ENCODE assay signal across 1 cellular context in the genomic region with DNA sequence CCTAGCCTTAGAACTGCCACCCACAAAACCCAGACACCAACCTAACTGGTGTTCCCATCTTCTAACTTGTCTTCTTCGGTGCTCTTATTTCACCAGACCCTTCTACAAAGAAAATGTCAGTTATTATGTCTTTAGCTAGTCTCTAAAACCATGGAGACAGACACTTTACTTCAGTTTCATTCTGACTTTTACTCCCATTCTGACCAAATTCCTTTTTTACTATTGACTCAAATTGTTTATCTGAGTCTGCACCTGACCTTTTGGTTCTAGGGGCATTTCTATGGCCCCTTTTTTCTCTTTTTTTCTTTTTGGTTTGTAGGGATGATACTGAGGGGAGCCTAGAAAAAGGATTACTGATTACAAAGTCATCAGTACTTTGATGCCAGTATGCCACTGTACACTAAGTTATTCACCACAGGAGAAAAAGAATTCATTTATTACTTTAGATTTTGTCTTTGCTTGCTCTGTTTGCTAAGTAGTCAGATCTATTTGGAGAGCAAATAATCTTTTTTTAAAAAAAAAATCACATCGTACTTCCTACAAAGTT.
A peak's percentile ranks its signal among the peaks of the same experiment; 100 is the strongest.
TF ChIP-seq lines count a peak whose summit lies in the region.

No MANE protein-coding gene starts in this region.

TF ChIP-seq in HepG2, 621 proteins besides CTCF, POLR2A, EP300 and RAD21 (continued from another document and continues in another):
- TF ChIP-seq, protein P1, sequence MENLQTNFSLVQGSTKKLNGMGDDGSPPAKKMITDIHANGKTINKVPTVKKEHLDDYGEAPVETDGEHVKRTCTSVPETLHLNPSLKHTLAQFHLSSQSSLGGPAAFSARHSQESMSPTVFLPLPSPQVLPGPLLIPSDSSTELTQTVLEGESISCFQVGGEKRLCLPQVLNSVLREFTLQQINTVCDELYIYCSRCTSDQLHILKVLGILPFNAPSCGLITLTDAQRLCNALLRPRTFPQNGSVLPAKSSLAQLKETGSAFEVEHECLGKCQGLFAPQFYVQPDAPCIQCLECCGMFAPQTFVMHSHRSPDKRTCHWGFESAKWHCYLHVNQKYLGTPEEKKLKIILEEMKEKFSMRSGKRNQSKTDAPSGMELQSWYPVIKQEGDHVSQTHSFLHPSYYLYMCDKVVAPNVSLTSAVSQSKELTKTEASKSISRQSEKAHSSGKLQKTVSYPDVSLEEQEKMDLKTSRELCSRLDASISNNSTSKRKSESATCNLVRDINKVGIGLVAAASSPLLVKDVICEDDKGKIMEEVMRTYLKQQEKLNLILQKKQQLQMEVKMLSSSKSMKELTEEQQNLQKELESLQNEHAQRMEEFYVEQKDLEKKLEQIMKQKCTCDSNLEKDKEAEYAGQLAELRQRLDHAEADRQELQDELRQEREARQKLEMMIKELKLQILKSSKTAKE (CRISPR knock-in tag; IDR thresholded peaks at IDR 0.05; ENCODE audit: borderline replicate concordance): no peak
- TF ChIP-seq YY1 (IDR thresholded peaks at IDR 0.05; ENCODE audit: insufficient read depth, insufficient replicate concordance, low read depth, low read length) (no peak), RFX3 (CRISPR knock-in tag; IDR thresholded peaks at IDR 0.05) (no peak), ZNF138 (CRISPR knock-in tag; IDR thresholded peaks at IDR 0.05; ENCODE audit: low read depth) (no peak), ZNF619 (CRISPR knock-in tag; IDR thresholded peaks at IDR 0.05) (no peak), ZNF879 (CRISPR knock-in tag; IDR thresholded peaks at IDR 0.05) (no peak), ZNF772 (CRISPR knock-in tag; IDR thresholded peaks at IDR 0.05) (no peak), HCFC1 (IDR thresholded peaks at IDR 0.05; ENCODE audit: low read depth, low read length) (no peak), CBX5 (CRISPR knock-in tag; IDR thresholded peaks at IDR 0.05; ENCODE audit: borderline replicate concordance) (no peak), ZMYM4 (CRISPR knock-in tag; IDR thresholded peaks at IDR 0.05) (no peak), ZMYM2 (CRISPR knock-in tag; IDR thresholded peaks at IDR 0.05) (no peak), CENPT (CRISPR knock-in tag; IDR thresholded peaks at IDR 0.05; ENCODE audit: low read depth) (no peak), ZNF20 (CRISPR knock-in tag; IDR thresholded peaks at IDR 0.05) (no peak), HNRNPH1 (optimal IDR thresholded peaks at IDR 0.05; ENCODE audit: low read depth, low read length) (no peak), CHD4 (IDR thresholded peaks at IDR 0.05; ENCODE audit: borderline replicate concordance, low read length) (peak; percentile 95; the same call in 1 of the 2 replicates), ZSCAN20 (CRISPR knock-in tag; IDR thresholded peaks at IDR 0.05; ENCODE audit: borderline replicate concordance) (no peak), TBP (CRISPR knock-in tag; IDR thresholded peaks at IDR 0.05) (no peak), IKZF4 (CRISPR knock-in tag; IDR thresholded peaks at IDR 0.05; ENCODE audit: borderline replicate concordance, low read depth, not compliant biosample characterization) (no peak), ATM (IDR thresholded peaks at IDR 0.05; ENCODE audit: borderline replicate concordance) (no peak), MYC (CRISPR knock-in tag; IDR thresholded peaks at IDR 0.05; ENCODE audit: borderline replicate concordance) (no peak), ZNF841 (CRISPR knock-in tag; IDR thresholded peaks at IDR 0.05; ENCODE audit: borderline replicate concordance) (no peak), NFIC (IDR thresholded peaks at IDR 0.05; ENCODE audit: low read length) (peak; percentile 90; the same call in 1 of the 2 replicates), ZKSCAN1 (IDR thresholded peaks at IDR 0.05; ENCODE audit: low read length) (no peak), ZNF263 (CRISPR knock-in tag; IDR thresholded peaks at IDR 0.05) (no peak), ZKSCAN5 (CRISPR knock-in tag; IDR thresholded peaks at IDR 0.05) (no peak), ZNF816 (CRISPR knock-in tag; IDR thresholded peaks at IDR 0.05; ENCODE audit: borderline replicate concordance) (no peak), ZNF354B (CRISPR knock-in tag; IDR thresholded peaks at IDR 0.05) (no peak), YEATS4 (CRISPR knock-in tag; IDR thresholded peaks at IDR 0.05; ENCODE audit: borderline replicate concordance) (no peak), SALL1 (CRISPR knock-in tag; IDR thresholded peaks at IDR 0.05) (no peak), RARA (CRISPR knock-in tag; IDR thresholded peaks at IDR 0.05) (peak; percentile 84), TCF7 (IDR thresholded peaks at IDR 0.05; ENCODE audit: low read depth) (peak; percentile 71), ZFX (CRISPR knock-in tag; IDR thresholded peaks at IDR 0.05; ENCODE audit: low read depth) (no peak), PHF21A (CRISPR knock-in tag; IDR thresholded peaks at IDR 0.05) (peak; percentile 61; the same call in 1 of the 2 replicates), HDAC6 (IDR thresholded peaks at IDR 0.05; ENCODE audit: low read depth, low read length) (no peak), HOXA9 (CRISPR knock-in tag; IDR thresholded peaks at IDR 0.05; ENCODE audit: borderline replicate concordance) (no peak), ZNF878 (CRISPR knock-in tag; IDR thresholded peaks at IDR 0.05) (no peak), ZSCAN22 (CRISPR knock-in tag; IDR thresholded peaks at IDR 0.05) (no peak), SOX5 (CRISPR knock-in tag; IDR thresholded peaks at IDR 0.05; ENCODE audit: borderline replicate concordance) (peak; percentile 73; the same call in 1 of the 2 replicates), HNF4G (IDR thresholded peaks at IDR 0.05; ENCODE audit: borderline replicate concordance, low read depth, low read length) (peak; percentile 72; the same call in 1 of the 2 replicates), HNF4G (CRISPR knock-in tag; IDR thresholded peaks at IDR 0.05; ENCODE audit: borderline replicate concordance, low read depth) (no peak), SUZ12 (IDR thresholded peaks at IDR 0.05; ENCODE audit: low read depth, low read length) (no peak), SRF (IDR thresholded peaks at IDR 0.05; ENCODE audit: low read depth, low read length) (no peak)
- TF ChIP-seq, protein P2, sequence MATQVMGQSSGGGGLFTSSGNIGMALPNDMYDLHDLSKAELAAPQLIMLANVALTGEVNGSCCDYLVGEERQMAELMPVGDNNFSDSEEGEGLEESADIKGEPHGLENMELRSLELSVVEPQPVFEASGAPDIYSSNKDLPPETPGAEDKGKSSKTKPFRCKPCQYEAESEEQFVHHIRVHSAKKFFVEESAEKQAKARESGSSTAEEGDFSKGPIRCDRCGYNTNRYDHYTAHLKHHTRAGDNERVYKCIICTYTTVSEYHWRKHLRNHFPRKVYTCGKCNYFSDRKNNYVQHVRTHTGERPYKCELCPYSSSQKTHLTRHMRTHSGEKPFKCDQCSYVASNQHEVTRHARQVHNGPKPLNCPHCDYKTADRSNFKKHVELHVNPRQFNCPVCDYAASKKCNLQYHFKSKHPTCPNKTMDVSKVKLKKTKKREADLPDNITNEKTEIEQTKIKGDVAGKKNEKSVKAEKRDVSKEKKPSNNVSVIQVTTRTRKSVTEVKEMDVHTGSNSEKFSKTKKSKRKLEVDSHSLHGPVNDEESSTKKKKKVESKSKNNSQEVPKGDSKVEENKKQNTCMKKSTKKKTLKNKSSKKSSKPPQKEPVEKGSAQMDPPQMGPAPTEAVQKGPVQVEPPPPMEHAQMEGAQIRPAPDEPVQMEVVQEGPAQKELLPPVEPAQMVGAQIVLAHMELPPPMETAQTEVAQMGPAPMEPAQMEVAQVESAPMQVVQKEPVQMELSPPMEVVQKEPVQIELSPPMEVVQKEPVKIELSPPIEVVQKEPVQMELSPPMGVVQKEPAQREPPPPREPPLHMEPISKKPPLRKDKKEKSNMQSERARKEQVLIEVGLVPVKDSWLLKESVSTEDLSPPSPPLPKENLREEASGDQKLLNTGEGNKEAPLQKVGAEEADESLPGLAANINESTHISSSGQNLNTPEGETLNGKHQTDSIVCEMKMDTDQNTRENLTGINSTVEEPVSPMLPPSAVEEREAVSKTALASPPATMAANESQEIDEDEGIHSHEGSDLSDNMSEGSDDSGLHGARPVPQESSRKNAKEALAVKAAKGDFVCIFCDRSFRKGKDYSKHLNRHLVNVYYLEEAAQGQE (IDR thresholded peaks at IDR 0.05; ENCODE audit: borderline replicate concordance in 1 of 2, low read depth in 1 of 2, low read length in 2 of 2): 0 out of 4 replicates have a peak, but pooled peaks of 1 of the 2 experiments have one; percentile 32
- TF ChIP-seq, protein P3, sequence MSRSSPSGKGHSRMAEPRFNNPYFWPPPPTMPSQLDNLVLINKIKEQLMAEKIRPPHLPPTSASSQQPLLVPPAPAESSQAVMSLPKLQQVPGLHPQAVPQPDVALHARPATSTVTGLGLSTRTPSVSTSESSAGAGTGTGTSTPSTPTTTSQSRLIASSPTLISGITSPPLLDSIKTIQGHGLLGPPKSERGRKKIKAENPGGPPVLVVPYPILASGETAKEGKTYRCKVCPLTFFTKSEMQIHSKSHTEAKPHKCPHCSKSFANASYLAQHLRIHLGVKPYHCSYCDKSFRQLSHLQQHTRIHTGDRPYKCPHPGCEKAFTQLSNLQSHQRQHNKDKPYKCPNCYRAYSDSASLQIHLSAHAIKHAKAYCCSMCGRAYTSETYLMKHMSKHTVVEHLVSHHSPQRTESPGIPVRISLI (CRISPR knock-in tag; IDR thresholded peaks at IDR 0.05; ENCODE audit: borderline replicate concordance): peak; percentile 93
- TF ChIP-seq, protein P4, sequence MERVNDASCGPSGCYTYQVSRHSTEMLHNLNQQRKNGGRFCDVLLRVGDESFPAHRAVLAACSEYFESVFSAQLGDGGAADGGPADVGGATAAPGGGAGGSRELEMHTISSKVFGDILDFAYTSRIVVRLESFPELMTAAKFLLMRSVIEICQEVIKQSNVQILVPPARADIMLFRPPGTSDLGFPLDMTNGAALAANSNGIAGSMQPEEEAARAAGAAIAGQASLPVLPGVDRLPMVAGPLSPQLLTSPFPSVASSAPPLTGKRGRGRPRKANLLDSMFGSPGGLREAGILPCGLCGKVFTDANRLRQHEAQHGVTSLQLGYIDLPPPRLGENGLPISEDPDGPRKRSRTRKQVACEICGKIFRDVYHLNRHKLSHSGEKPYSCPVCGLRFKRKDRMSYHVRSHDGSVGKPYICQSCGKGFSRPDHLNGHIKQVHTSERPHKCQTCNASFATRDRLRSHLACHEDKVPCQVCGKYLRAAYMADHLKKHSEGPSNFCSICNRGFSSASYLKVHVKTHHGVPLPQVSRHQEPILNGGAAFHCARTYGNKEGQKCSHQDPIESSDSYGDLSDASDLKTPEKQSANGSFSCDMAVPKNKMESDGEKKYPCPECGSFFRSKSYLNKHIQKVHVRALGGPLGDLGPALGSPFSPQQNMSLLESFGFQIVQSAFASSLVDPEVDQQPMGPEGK (CRISPR knock-in tag; IDR thresholded peaks at IDR 0.05): peak; percentile 65
- TF ChIP-seq, protein P5, sequence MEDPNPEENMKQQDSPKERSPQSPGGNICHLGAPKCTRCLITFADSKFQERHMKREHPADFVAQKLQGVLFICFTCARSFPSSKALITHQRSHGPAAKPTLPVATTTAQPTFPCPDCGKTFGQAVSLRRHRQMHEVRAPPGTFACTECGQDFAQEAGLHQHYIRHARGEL (CRISPR knock-in tag; IDR thresholded peaks at IDR 0.05): no peak
- TF ChIP-seq, protein P6, sequence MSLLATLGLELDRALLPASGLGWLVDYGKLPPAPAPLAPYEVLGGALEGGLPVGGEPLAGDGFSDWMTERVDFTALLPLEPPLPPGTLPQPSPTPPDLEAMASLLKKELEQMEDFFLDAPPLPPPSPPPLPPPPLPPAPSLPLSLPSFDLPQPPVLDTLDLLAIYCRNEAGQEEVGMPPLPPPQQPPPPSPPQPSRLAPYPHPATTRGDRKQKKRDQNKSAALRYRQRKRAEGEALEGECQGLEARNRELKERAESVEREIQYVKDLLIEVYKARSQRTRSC (CRISPR knock-in tag; IDR thresholded peaks at IDR 0.05; ENCODE audit: low read depth): no peak
- TF ChIP-seq, protein P7, sequence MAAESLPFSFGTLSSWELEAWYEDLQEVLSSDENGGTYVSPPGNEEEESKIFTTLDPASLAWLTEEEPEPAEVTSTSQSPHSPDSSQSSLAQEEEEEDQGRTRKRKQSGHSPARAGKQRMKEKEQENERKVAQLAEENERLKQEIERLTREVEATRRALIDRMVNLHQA (CRISPR knock-in tag; IDR thresholded peaks at IDR 0.05): no peak
- TF ChIP-seq, protein P8, sequence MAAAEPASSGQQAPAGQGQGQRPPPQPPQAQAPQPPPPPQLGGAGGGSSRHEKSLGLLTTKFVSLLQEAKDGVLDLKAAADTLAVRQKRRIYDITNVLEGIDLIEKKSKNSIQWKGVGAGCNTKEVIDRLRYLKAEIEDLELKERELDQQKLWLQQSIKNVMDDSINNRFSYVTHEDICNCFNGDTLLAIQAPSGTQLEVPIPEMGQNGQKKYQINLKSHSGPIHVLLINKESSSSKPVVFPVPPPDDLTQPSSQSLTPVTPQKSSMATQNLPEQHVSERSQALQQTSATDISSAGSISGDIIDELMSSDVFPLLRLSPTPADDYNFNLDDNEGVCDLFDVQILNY (CRISPR knock-in tag; conservative IDR thresholded peaks at IDR 0.05): no peak
- TF ChIP-seq, protein P9, sequence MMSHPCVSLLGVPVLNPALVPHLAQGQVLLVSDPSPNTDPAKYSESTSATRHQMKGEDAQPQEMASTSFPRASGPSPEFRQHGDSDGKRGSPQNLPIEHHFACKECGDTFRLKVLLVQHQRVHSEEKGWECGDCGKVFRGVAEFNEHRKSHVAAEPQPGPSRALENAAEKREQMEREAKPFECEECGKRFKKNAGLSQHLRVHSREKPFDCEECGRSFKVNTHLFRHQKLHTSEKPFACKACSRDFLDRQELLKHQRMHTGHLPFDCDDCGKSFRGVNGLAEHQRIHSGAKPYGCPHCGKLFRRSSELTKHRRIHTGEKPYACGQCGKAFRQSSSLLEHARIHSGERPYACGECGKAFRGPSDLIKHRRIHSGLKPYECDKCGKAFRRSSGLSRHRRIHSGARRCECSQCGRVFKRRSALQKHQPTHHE (CRISPR knock-in tag; IDR thresholded peaks at IDR 0.05; ENCODE audit: borderline replicate concordance): no peak
- TF ChIP-seq, protein P10, sequence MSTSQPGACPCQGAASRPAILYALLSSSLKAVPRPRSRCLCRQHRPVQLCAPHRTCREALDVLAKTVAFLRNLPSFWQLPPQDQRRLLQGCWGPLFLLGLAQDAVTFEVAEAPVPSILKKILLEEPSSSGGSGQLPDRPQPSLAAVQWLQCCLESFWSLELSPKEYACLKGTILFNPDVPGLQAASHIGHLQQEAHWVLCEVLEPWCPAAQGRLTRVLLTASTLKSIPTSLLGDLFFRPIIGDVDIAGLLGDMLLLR (CRISPR knock-in tag; IDR thresholded peaks at IDR 0.05): no peak
- TF ChIP-seq, protein P11, sequence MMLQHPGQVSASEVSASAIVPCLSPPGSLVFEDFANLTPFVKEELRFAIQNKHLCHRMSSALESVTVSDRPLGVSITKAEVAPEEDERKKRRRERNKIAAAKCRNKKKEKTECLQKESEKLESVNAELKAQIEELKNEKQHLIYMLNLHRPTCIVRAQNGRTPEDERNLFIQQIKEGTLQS (CRISPR knock-in tag; IDR thresholded peaks at IDR 0.05): no peak
- TF ChIP-seq, protein P12, sequence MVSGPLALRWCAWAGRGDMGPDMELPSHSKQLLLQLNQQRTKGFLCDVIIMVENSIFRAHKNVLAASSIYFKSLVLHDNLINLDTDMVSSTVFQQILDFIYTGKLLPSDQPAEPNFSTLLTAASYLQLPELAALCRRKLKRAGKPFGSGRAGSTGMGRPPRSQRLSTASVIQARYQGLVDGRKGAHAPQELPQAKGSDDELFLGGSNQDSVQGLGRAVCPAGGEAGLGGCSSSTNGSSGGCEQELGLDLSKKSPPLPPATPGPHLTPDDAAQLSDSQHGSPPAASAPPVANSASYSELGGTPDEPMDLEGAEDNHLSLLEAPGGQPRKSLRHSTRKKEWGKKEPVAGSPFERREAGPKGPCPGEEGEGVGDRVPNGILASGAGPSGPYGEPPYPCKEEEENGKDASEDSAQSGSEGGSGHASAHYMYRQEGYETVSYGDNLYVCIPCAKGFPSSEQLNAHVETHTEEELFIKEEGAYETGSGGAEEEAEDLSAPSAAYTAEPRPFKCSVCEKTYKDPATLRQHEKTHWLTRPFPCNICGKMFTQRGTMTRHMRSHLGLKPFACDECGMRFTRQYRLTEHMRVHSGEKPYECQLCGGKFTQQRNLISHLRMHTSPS (CRISPR knock-in tag; IDR thresholded peaks at IDR 0.05; ENCODE audit: low read depth): no peak
